In the genomic region with DNA sequence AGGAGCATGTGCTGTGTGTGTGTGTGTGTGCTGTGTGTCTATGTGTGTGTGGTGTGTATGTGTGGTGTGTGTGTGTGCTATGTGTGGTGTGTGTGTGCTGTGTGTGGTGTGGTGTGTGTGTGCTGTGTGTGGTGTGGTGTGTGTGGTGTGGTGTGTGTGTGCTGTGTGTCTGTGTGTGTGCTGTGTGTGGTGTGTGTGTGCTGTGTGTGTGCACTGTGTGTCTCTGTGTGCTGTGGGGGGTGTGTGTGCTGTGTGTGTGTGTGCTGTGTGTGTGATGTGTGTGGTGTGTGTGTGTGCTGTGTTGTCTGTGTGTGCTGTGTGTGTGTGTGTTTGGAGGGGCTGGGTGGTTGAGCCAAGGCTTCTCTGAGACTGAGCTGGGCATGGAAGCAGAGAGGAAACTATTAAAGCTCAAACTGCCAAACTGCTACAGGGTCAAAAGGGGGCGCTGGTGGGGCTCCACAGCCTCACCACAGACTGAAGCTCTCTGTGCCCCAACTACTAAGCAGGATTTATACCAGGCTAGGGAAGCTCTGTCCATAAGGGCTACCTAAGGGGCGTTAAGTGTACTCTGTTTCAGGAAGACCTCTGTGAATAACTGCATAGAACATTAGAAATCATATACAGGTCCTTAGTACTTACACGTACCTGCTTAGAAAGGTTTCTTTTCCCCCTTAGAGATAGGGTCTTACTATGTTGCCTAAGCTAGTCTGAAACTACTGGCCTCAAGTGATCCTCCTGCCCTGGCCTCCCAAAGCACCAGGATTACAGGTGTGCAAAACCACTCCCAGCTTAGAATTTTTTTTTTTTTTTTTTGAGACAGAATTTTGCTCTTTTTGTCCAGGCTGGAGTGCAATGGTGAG, we compare ENCODE assay signal across 1 cellular context.
TF ChIP-seq lines count a peak whose summit lies in the region.

No MANE protein-coding gene starts in this region.

TF ChIP-seq in HCT116, 20 proteins besides CTCF, POLR2A, EP300 and RAD21 (continued from another document):
- TF ChIP-seq, protein P1, sequence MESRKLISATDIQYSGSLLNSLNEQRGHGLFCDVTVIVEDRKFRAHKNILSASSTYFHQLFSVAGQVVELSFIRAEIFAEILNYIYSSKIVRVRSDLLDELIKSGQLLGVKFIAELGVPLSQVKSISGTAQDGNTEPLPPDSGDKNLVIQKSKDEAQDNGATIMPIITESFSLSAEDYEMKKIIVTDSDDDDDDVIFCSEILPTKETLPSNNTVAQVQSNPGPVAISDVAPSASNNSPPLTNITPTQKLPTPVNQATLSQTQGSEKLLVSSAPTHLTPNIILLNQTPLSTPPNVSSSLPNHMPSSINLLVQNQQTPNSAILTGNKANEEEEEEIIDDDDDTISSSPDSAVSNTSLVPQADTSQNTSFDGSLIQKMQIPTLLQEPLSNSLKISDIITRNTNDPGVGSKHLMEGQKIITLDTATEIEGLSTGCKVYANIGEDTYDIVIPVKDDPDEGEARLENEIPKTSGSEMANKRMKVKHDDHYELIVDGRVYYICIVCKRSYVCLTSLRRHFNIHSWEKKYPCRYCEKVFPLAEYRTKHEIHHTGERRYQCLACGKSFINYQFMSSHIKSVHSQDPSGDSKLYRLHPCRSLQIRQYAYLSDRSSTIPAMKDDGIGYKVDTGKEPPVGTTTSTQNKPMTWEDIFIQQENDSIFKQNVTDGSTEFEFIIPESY (IDR thresholded peaks at IDR 0.05; ENCODE audit: extremely low read depth, insufficient replicate concordance, low read length) = no peak
- no peak for TF ChIP-seq CEBPB (IDR thresholded peaks at IDR 0.05; ENCODE audit: low read depth)
- no peak for TF ChIP-seq POLR2AphosphoS5 (IDR thresholded peaks at IDR 0.05; ENCODE audit: low read depth, low read length)
- no peak for TF ChIP-seq FOSL1 (IDR thresholded peaks at IDR 0.05; ENCODE audit: low read depth)
- TF ChIP-seq, protein P2, sequence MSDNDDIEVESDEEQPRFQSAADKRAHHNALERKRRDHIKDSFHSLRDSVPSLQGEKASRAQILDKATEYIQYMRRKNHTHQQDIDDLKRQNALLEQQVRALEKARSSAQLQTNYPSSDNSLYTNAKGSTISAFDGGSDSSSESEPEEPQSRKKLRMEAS (IDR thresholded peaks at IDR 0.05) = no peak
- no peak for TF ChIP-seq EGR1 (IDR thresholded peaks at IDR 0.05; ENCODE audit: low read depth)
- no peak for TF ChIP-seq CBX3 (IDR thresholded peaks at IDR 0.05; ENCODE audit: low read depth)
- TF ChIP-seq YY1 (IDR thresholded peaks at IDR 0.05; ENCODE audit: extremely low read depth, insufficient replicate concordance, low read depth, low read length) = no peak
- no peak for TF ChIP-seq JUND (IDR thresholded peaks at IDR 0.05)
- TF ChIP-seq SP1 (IDR thresholded peaks at IDR 0.05; ENCODE audit: low read depth) = no peak
